25 cellular contexts compared by ENCODE assay signal in genomic region chr16:49478107-49478506, GRCh38.
DNase-seq lines count a peak whose midpoint lies in the region; ATAC-seq and TF ChIP-seq lines count a peak whose summit lies in the region.
"Had no signal": no experiment of that assay in that cellular context is flagged by ENCODE, and none has a peak within 500 bp of the region (broad histone marks: within the 10 kb centered on the region; RNA-seq: fewer than 3 reads in every experiment).

No MANE protein-coding gene starts in this region.

- H3K9ac ChIP-seq in BLaER1 treated with 17β-estradiol and CSF1 and Interleukin-3, amounts not matched to agents 10 nM and 100 nM, result no peak overlapping the region

- no peak overlapping the region for H3K4me3 ChIP-seq in BLaER1 treated with 17β-estradiol and CSF1 and Interleukin-3, amounts not matched to agents 10 nM and 100 nM
- H3K4me3 ChIP-seq in OCI-LY7 (ENCODE audit: low read depth, low read length, poor library complexity, severe bottlenecking), result no peak overlapping the region
- H3K4me3 ChIP-seq: SK-N-MC, smooth muscle cell, thoracic aorta had no signal

- no peaks in the 10 kb centered on the region for H3K36me3 ChIP-seq in BLaER1 treated with 17β-estradiol and CSF1 and Interleukin-3, amounts not matched to agents 10 nM and 100 nM
- no peaks in the 10 kb centered on the region for H3K36me3 ChIP-seq in OCI-LY7 (ENCODE audit: insufficient read depth, low read length)
- H3K36me3 ChIP-seq: thoracic aorta had no signal

- no peaks in the 10 kb centered on the region for H4K20me1 ChIP-seq in BLaER1 treated with 17β-estradiol and CSF1 and Interleukin-3, amounts not matched to agents 10 nM and 100 nM
- H4K20me1 ChIP-seq in OCI-LY7 (ENCODE audit: insufficient read depth, low read length), result no peaks in the 10 kb centered on the region

- no peaks in the 10 kb centered on the region for H3K9me3 Mint-ChIP-seq in naive B cell
- H3K9me3 Mint-ChIP-seq: activated T-helper 1 cell treated with anti-CD3 and anti-CD28 coated beads, Interleukin-12 subunit alpha, Interleukin-12 subunit beta, Interleukin-2, Interleukin-4 antibody, amounts not matched to agents 30 ng/mL and 10 ng/mL and 1 ng/mL, durations not matched to agents 14 hours and 24 hours and 36 hours had no signal

- POLR2A ChIA-PET in OCI-LY7 (lab: Charles Lee), result no interaction called here

- no peaks in the 10 kb centered on the region for H3K9me2 ChIP-seq in OCI-LY7 (ENCODE audit: insufficient read depth, low read length)

- peaks cover 0 to 7% (median 0%) of the 10 kb centered on the region in 11 experiments; a peak in 1 of 22 replicates for H3K9me3 ChIP-seq in BLaER1 treated with 17β-estradiol and CSF1 and Interleukin-3, amounts not matched to agents 10 nM and 100 nM (replicated peaks in 1 of 11)
- H3K9me3 ChIP-seq in OCI-LY7 (ENCODE audit: low read length), result no peaks in the 10 kb centered on the region
- H3K9me3 ChIP-seq: thoracic aorta had no signal

- peak overlapping the region in 4 of 11 experiments; percentile 12 to 66 (median 54); a peak in 8 of 22 replicates for H3K27ac ChIP-seq in BLaER1 treated with 17β-estradiol and CSF1 and Interleukin-3, amounts not matched to agents 10 nM and 100 nM
- peak overlapping the region; percentile 14 for H3K27ac ChIP-seq in OCI-LY7 (ENCODE audit: low read depth, low read length, poor library complexity, severe bottlenecking)
- H3K27ac ChIP-seq: C4-2B, SK-N-MC, thoracic aorta had no signal

- H3K79me2 ChIP-seq in OCI-LY7 (ENCODE audit: insufficient read depth, low read depth, low read length), result no peaks in the 10 kb centered on the region

- peak; percentile 68 for DNase-seq in OCI-LY7 (ENCODE audit: low spot score)
- peak; percentile 30 for DNase-seq in naive B cell
- DNase-seq in NCI-H69 (lab: John Stamatoyannopoulos, UW), result no peak
- DNase-seq: activated CD4-positive, alpha-beta T cell treated with anti-CD3 and anti-CD28 coated beads, Interleukin-2, amount 50 U/mL, for 1 hour; activated CD8-positive, alpha-beta memory T cell treated with anti-CD3 and anti-CD28 coated beads, Interleukin-2, amount 10 ng/mL, durations not matched to agents 7 days and 5 days; central memory CD4-positive, alpha-beta T cell; dermis blood vessel endothelial cell; kidney glomerular epithelial cell; NCI-H1694 treated with DMSO at 0.1 percent for 48 hours; NCI-H2171 treated with DMSO at 0.1 percent for 48 hours; NCI-H524; occipital lobe; stimulated activated CD4-positive, alpha-beta T cell treated with anti-CD3 and anti-CD28 coated beads, Interleukin-2, amount 100 ng/mL, for 48 hours; stimulated activated naive CD4-positive, alpha-beta T cell had no signal

- no peak overlapping the region for H3K4me3 Mint-ChIP-seq in naive B cell
- H3K4me3 Mint-ChIP-seq: activated CD8-positive, alpha-beta memory T cell treated with anti-CD3 and anti-CD28 coated beads, Interleukin-2, amount 10 ng/mL, durations not matched to agents 7 days and 5 days; activated naive CD8-positive, alpha-beta T cell; activated T-helper 1 cell treated with anti-CD3 and anti-CD28 coated beads, Interleukin-12 subunit alpha, Interleukin-12 subunit beta, Interleukin-2, Interleukin-4 antibody, amounts not matched to agents 30 ng/mL and 10 ng/mL and 1 ng/mL, durations not matched to agents 14 hours and 24 hours and 36 hours had no signal

- H3K27me3 ChIP-seq in BLaER1 treated with 17β-estradiol and CSF1 and Interleukin-3, amounts not matched to agents 10 nM and 100 nM, result no peaks in the 10 kb centered on the region

- peaks cover 4 to 23% (median 8%) of the 10 kb centered on the region in 3 donors for H3K27me3 Mint-ChIP-seq in naive B cell

- H3K27ac Mint-ChIP-seq in naive B cell, result no peak overlapping the region
- H3K27ac Mint-ChIP-seq: activated CD8-positive, alpha-beta memory T cell treated with anti-CD3 and anti-CD28 coated beads, Interleukin-2, amount 10 ng/mL, durations not matched to agents 7 days and 5 days; activated naive CD8-positive, alpha-beta T cell; activated T-helper 1 cell treated with anti-CD3 and anti-CD28 coated beads, Interleukin-12 subunit alpha, Interleukin-12 subunit beta, Interleukin-2, Interleukin-4 antibody, amounts not matched to agents 30 ng/mL and 10 ng/mL and 1 ng/mL, durations not matched to agents 14 hours and 24 hours and 36 hours had no signal

- peak overlapping the region; percentile 40; the same call in 1 of the 2 replicates for H2AFZ ChIP-seq in OCI-LY7 (ENCODE audit: low read length)

- H3K36me3 Mint-ChIP-seq in naive B cell, result no peaks in the 10 kb centered on the region
- H3K36me3 Mint-ChIP-seq: activated CD8-positive, alpha-beta memory T cell treated with anti-CD3 and anti-CD28 coated beads, Interleukin-2, amount 10 ng/mL, durations not matched to agents 7 days and 5 days; activated naive CD8-positive, alpha-beta T cell had no signal

- no peak for TF ChIP-seq CTCF in OCI-LY7 (conservative IDR thresholded peaks at IDR 0.05; ENCODE audit: low read length)

- H3K4me2 ChIP-seq in BLaER1 treated with 17β-estradiol and CSF1 and Interleukin-3, amounts not matched to agents 10 nM and 100 nM, result peak overlapping the region in 10 of 11 experiments; percentile 4 to 95 (median 72); a peak in 17 of 22 replicates
- peak overlapping the region; percentile 49 for H3K4me2 ChIP-seq in OCI-LY7 (ENCODE audit: low read length)
- H3K4me2 ChIP-seq: smooth muscle cell had no signal

- peaks cover 0 to 5% (median 3%) of the 10 kb centered on the region in 3 donors for H3K4me1 Mint-ChIP-seq in naive B cell
- H3K4me1 Mint-ChIP-seq: activated CD8-positive, alpha-beta memory T cell treated with anti-CD3 and anti-CD28 coated beads, Interleukin-2, amount 10 ng/mL, durations not matched to agents 7 days and 5 days had no signal

- intact Hi-C loops in OCI-LY7 (cut with micrococcal nuclease; ENCODE audit: unreplicated experiment), result no loop called here

- H3K4me1 ChIP-seq in BLaER1 treated with 17β-estradiol and CSF1 and Interleukin-3, amounts not matched to agents 10 nM and 100 nM, result peaks cover 0 to 32% (median 27%) of the 10 kb centered on the region in 10 experiments; a peak in 16 of 20 replicates
- H3K4me1 ChIP-seq in OCI-LY7 (ENCODE audit: insufficient read depth, low read length, poor library complexity, severe bottlenecking), result peaks cover 41% of the 10 kb centered on the region

- CTCF ChIA-PET in OCI-LY7 (lab: Charles Lee; ENCODE audit: unreplicated experiment), result no interaction called here

- peak; percentile 65 for ATAC-seq in GM18868 (IDR thresholded peaks at IDR 0.05; ENCODE audit: unreplicated experiment)
- peak; percentile 68 to 70 for ATAC-seq in naive B cell (ENCODE audit: low read depth in 2 of 2)
- no peak for ATAC-seq in HG02763 (IDR thresholded peaks at IDR 0.05; ENCODE audit: unreplicated experiment)
- no peak for ATAC-seq in HG03565 (IDR thresholded peaks at IDR 0.05; ENCODE audit: unreplicated experiment)
- ATAC-seq in GM21381 (IDR thresholded peaks at IDR 0.05; ENCODE audit: unreplicated experiment), result no peak
- ATAC-seq: activated CD8-positive, alpha-beta memory T cell treated with anti-CD3 and anti-CD28 coated beads, Interleukin-2, amount 10 ng/mL, durations not matched to agents 7 days and 5 days had no signal

- no TSS peak for BruUV-seq in OCI-LY7 (replicated peaks; lab: Mats Ljungman, UMichigan)

Comparison
In these comparisons a context has a peak if more than half of its experiments do, and no peak if none do; other contexts are left out.
1. ATAC-seq: peak in GM18868 (single experiment) and naive B cell (2 of 2); none in HG02763 (single experiment), HG03565 (single experiment) and GM21381 (single experiment).